2 cellular contexts compared by ENCODE assay signal in the genomic region with DNA sequence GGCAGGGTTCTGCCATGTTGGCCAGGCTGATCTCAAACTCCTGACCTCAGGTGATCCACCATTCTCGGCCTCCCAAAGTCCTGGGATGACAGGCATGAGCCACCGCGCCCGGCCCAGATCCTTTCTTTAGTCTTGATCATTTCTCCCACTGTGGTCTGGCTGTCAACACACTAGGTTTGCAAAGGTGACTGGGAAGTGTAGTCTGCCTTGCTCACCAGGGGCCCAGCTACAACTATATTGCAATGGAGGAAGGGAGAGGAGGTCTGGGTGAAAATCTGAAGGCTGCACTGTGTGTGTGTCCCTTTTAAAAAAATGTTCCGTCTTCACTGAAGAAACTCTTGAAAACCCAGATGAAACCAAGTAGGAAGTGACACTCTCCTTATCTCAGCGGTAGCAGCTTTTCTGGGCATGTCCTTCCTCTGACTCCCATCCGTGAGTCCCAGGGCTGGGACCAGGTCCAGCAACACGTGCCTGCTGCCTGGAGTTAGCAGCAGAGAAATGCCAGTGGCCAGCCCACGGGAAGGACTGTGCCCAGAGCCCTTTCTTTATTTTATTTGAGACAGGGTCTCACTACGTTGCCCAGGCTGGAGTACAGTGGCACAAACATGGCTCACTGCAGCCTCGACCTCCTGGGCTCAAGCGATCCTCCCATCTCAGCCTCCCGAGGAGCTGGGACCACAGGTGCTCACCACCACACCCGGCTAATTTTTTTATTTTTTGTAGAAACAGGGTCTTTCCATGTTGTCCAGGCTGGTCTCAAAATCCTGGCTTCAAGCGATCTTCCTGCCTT.
TF ChIP-seq lines count a peak whose summit lies in the region.

No MANE protein-coding gene starts in this region.

TF ChIP-seq in liver, 16 proteins besides CTCF, POLR2A, EP300 and RAD21:
- TF ChIP-seq, protein P1, sequence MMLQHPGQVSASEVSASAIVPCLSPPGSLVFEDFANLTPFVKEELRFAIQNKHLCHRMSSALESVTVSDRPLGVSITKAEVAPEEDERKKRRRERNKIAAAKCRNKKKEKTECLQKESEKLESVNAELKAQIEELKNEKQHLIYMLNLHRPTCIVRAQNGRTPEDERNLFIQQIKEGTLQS (IDR thresholded peaks at IDR 0.05), result no peak
- no peak for TF ChIP-seq FOXA1 (IDR thresholded peaks at IDR 0.05)
- TF ChIP-seq NR2F2 (IDR thresholded peaks at IDR 0.05), result peak; percentile 64
- TF ChIP-seq YY1 (IDR thresholded peaks at IDR 0.05), result no peak
TF ChIP-seq in liver: peak in this region for 1.

TF ChIP-seq in HepG2, 621 proteins besides CTCF, POLR2A, EP300 and RAD21:
- no peak for TF ChIP-seq HNRNPLL (IDR thresholded peaks at IDR 0.05; ENCODE audit: low read depth, low read length, poor library complexity, severe bottlenecking)
- no peak for TF ChIP-seq MED8 (CRISPR knock-in tag; IDR thresholded peaks at IDR 0.05; ENCODE audit: insufficient replicate concordance)
- TF ChIP-seq SMAD1 (CRISPR knock-in tag; IDR thresholded peaks at IDR 0.05; ENCODE audit: borderline replicate concordance, low read depth), result no peak
- TF ChIP-seq ZNF121 (CRISPR knock-in tag; IDR thresholded peaks at IDR 0.05), result no peak
- TF ChIP-seq ELF4 (CRISPR knock-in tag; IDR thresholded peaks at IDR 0.05; ENCODE audit: borderline replicate concordance), result no peak
- no peak for TF ChIP-seq ZNF781 (CRISPR knock-in tag; IDR thresholded peaks at IDR 0.05; ENCODE audit: borderline replicate concordance, not compliant biosample characterization)
- no peak for TF ChIP-seq ZNF101 (CRISPR knock-in tag; IDR thresholded peaks at IDR 0.05; ENCODE audit: borderline replicate concordance, low read depth)
- TF ChIP-seq U2AF1 (optimal IDR thresholded peaks at IDR 0.05; ENCODE audit: low read depth, low read length), result no peak
- TF ChIP-seq ZNF550 (CRISPR knock-in tag; IDR thresholded peaks at IDR 0.05; ENCODE audit: borderline replicate concordance), result no peak
